Comparison of ENCODE assay signal across 9 cellular contexts in genomic region chr4:159455675-159456235, GRCh38.
DNase-seq lines count a peak whose midpoint lies in the region; ATAC-seq and TF ChIP-seq lines count a peak whose summit lies in the region.
"Had no signal": no experiment of that assay in that cellular context is flagged by ENCODE, and none has a peak within 500 bp of the region (broad histone marks: within the 10 kb centered on the region; RNA-seq: fewer than 3 reads in every experiment).

No MANE protein-coding gene starts in this region.

- peaks cover 0 to 7% (median 0%) of the 10 kb centered on the region in 9 donors for H3K4me1 ChIP-seq in heart right ventricle
- no peaks in the 10 kb centered on the region for H3K4me1 ChIP-seq in naive thymus-derived CD4-positive, alpha-beta T cell (ENCODE audit: control insufficient read depth in 2 of 2, insufficient read depth in 2 of 2, low read length in 2 of 2)

- no peak overlapping the region for H3K27ac ChIP-seq in heart right ventricle
- no peak overlapping the region for H3K27ac ChIP-seq in naive thymus-derived CD4-positive, alpha-beta T cell (ENCODE audit: low read depth, low read length)

- H3K27me3 Mint-ChIP-seq in naive thymus-derived CD4-positive, alpha-beta T cell: peaks cover 0 to 17% (median 2%) of the 10 kb centered on the region in 5 donors
- H3K27me3 Mint-ChIP-seq: stimulated activated naive CD8-positive, alpha-beta T cell treated with anti-CD3 and anti-CD28 coated beads, Interleukin-15, Interleukin-2, amounts not matched to agents 100 ng/mL and 50 ng/mL, for 24 hours had no signal

- WGBS in heart right ventricle, 2 donors: 31 to 35% methylated on average over 3 of the region's 3 CpGs

- peak in 1 of 2 donors; percentile 20 for DNase-seq in heart right ventricle
- no peak for DNase-seq in Right ventricle myocardium superior
- peak; percentile 61 for DNase-seq in NCI-H69 (lab: John Stamatoyannopoulos, UW)
- peak; percentile 22 for DNase-seq in cerebellar cortex (ENCODE audit: low spot score)
- no peak for DNase-seq in naive thymus-derived CD4-positive, alpha-beta T cell
- DNase-seq in HuH-7.5 (ENCODE audit: low spot score): no peak

- H3K9me3 Mint-ChIP-seq in naive thymus-derived CD4-positive, alpha-beta T cell: peaks cover 0 to 4% (median 0%) of the 10 kb centered on the region in 11 donors
- H3K9me3 Mint-ChIP-seq: stimulated activated naive CD8-positive, alpha-beta T cell treated with anti-CD3 and anti-CD28 coated beads, Interleukin-15, Interleukin-2, amounts not matched to agents 100 ng/mL and 50 ng/mL, for 24 hours had no signal

- ATAC-seq in heart right ventricle (no peak), Right ventricle myocardium superior (ENCODE audit: poor library complexity) (no peak), HG02973 (IDR thresholded peaks at IDR 0.05; ENCODE audit: unreplicated experiment) (peak; percentile 63), HG02938 (IDR thresholded peaks at IDR 0.05; ENCODE audit: unreplicated experiment) (no peak)
- peak; percentile 42 for ATAC-seq in naive thymus-derived CD4-positive, alpha-beta T cell

- peak; percentile 39 to 73 (median 63) for TF ChIP-seq CTCF in heart right ventricle (IDR thresholded peaks at IDR 0.05)

- no peaks in the 10 kb centered on the region for H3K9me3 ChIP-seq in heart right ventricle
- H3K9me3 ChIP-seq in naive thymus-derived CD4-positive, alpha-beta T cell (ENCODE audit: control insufficient read depth in 2 of 3, low read length in 3 of 3): no peaks in the 10 kb centered on the region

- H3K27ac Mint-ChIP-seq in naive thymus-derived CD4-positive, alpha-beta T cell: no peak overlapping the region
- H3K27ac Mint-ChIP-seq: stimulated activated naive CD8-positive, alpha-beta T cell treated with anti-CD3 and anti-CD28 coated beads, Interleukin-15, Interleukin-2, amounts not matched to agents 100 ng/mL and 50 ng/mL, for 24 hours had no signal

- POLR2A ChIA-PET in naive thymus-derived CD4-positive, alpha-beta T cell (lab: Charles Lee): no interaction called here

- no peak overlapping the region for H3K4me3 Mint-ChIP-seq in naive thymus-derived CD4-positive, alpha-beta T cell
- H3K4me3 Mint-ChIP-seq: stimulated activated naive CD8-positive, alpha-beta T cell treated with anti-CD3 and anti-CD28 coated beads, Interleukin-15, Interleukin-2, amounts not matched to agents 100 ng/mL and 50 ng/mL, for 24 hours had no signal

- no peaks in the 10 kb centered on the region for H3K4me1 Mint-ChIP-seq in naive thymus-derived CD4-positive, alpha-beta T cell

- peak overlapping the region in 1 of 10 donors; percentile 16 for H3K4me3 ChIP-seq in heart right ventricle
- no peak overlapping the region for H3K4me3 ChIP-seq in naive thymus-derived CD4-positive, alpha-beta T cell (ENCODE audit: low read length)

- CTCF ChIA-PET in naive thymus-derived CD4-positive, alpha-beta T cell (lab: Charles Lee): no interaction called here

- no peaks in the 10 kb centered on the region for H3K36me3 Mint-ChIP-seq in naive thymus-derived CD4-positive, alpha-beta T cell

- no peaks in the 10 kb centered on the region for H3K36me3 ChIP-seq in heart right ventricle
- no peaks in the 10 kb centered on the region for H3K36me3 ChIP-seq in naive thymus-derived CD4-positive, alpha-beta T cell (ENCODE audit: control insufficient read depth in 2 of 3, insufficient read depth in 3 of 3, low read length in 3 of 3)

- H3K27me3 ChIP-seq in heart right ventricle: no peaks in the 10 kb centered on the region
- H3K27me3 ChIP-seq in naive thymus-derived CD4-positive, alpha-beta T cell (ENCODE audit: control insufficient read depth in 2 of 2, insufficient read depth in 2 of 2, low read length in 2 of 2): no peaks in the 10 kb centered on the region

- intact Hi-C loops in heart right ventricle (cut with DNase I) (loop anchor here in 2 of 10 donors (2.0 to 10.0 kb wide), 2 partner anchors 103 to 731 kb away; partner anchors contain the start of gene PPID (in 1 of the 2)), Right ventricle myocardium superior (cut with DNase I) (no loop called here)
- intact Hi-C loops in naive thymus-derived CD4-positive, alpha-beta T cell (cut with micrococcal nuclease): no loop called here

Comparison
In these comparisons a context has a peak if more than half of its experiments do, and no peak if none do; other contexts are left out.
1. ATAC-seq: peak in HG02973 (single experiment) and naive thymus-derived CD4-positive, alpha-beta T cell (single experiment); none in heart right ventricle (0 of 8), Right ventricle myocardium superior (single experiment) and HG02938 (single experiment).
2. DNase-seq: peak in NCI-H69 (single experiment) and cerebellar cortex (single experiment); none in Right ventricle myocardium superior (single experiment), naive thymus-derived CD4-positive, alpha-beta T cell (0 of 9) and HuH-7.5 (single experiment).